8 cellular contexts compared by ENCODE assay signal in genomic region chr18:55588001-55588875, GRCh38. TPM values are rescaled to one million over a fixed set of nuclear protein-coding genes. Genes with fewer than 3 reads are reported as not detected.
DNase-seq lines count a peak whose midpoint lies in the region; ATAC-seq and TF ChIP-seq lines count a peak whose summit lies in the region.

Gene TCF4 (minus strand): TSS chr18:55588192. CDS start chr18:55587116, 1,076 bp downstream.

- WGBS in adipose tissue, 3 donors = 0 to 2% (median 1%) methylated on average over 49 to 67 of the region's 67 CpGs

- H3K9me3 ChIP-seq in CD4-positive, CD25-positive, alpha-beta regulatory T cell (ENCODE audit: control insufficient read depth in 2 of 2, low read length in 2 of 2) = no peaks in the 10 kb centered on the region
- no peaks in the 10 kb centered on the region for H3K9me3 ChIP-seq in neural progenitor cell (ENCODE audit: low read depth)

- no peaks in the 10 kb centered on the region for H3K36me3 ChIP-seq in CD4-positive, CD25-positive, alpha-beta regulatory T cell (ENCODE audit: control insufficient read depth, insufficient read depth, low read length)
- no peaks in the 10 kb centered on the region for H3K36me3 ChIP-seq in neural progenitor cell

- DNase-seq in CD4-positive, CD25-positive, alpha-beta regulatory T cell = peak in 1 of 3 donors; percentile 13
- DNase-seq in HFF-Myc (ENCODE audit: extremely low read depth, low read depth) (peak; percentile 22), NOMO-1 (lab: John Stamatoyannopoulos, UW; ENCODE audit: unreplicated experiment in 2 of 2) (peak; percentile 7 to 26), head of caudate nucleus (peak; percentile 20 to 86 (median 66)), neural progenitor cell (ENCODE audit: low spot score) (peak; percentile 86), epidermal melanocyte (ENCODE audit: insufficient read length, low spot score) (no peak)

- H3K36me3 Mint-ChIP-seq in CD4-positive, CD25-positive, alpha-beta regulatory T cell = no peaks in the 10 kb centered on the region
- peaks cover 9% of the 10 kb centered on the region for H3K36me3 Mint-ChIP-seq in neural progenitor cell

- H3K27ac Mint-ChIP-seq in CD4-positive, CD25-positive, alpha-beta regulatory T cell = peak within 1 kb of the TSS in 1 of 3 donors; percentile 89
- H3K27ac Mint-ChIP-seq in neural progenitor cell = peak within 1 kb of the TSS; percentile 96

- peak within 1 kb of the TSS; percentile 86 for H3K4me2 ChIP-seq in neural progenitor cell

- H3K27ac ChIP-seq in CD4-positive, CD25-positive, alpha-beta regulatory T cell (ENCODE audit: insufficient read depth, low read length, poor library complexity, severe bottlenecking) = no peak within 1 kb of the TSS
- H3K27ac ChIP-seq in adipose tissue (ENCODE audit: low read depth, low read length) (peak within 1 kb of the TSS; percentile 90), neural progenitor cell (peak within 1 kb of the TSS; percentile 85)

- H3K79me2 ChIP-seq in neural progenitor cell (ENCODE audit: low read depth) = peaks cover 62% of the 10 kb centered on the region

- H3K4me3 Mint-ChIP-seq in CD4-positive, CD25-positive, alpha-beta regulatory T cell = peak within 1 kb of the TSS; percentile 1 to 82 (median 76)
- H3K4me3 Mint-ChIP-seq in neural progenitor cell = peak within 1 kb of the TSS; percentile 98

- intact Hi-C loops in head of caudate nucleus (cut with DNase I) = loop anchor here (5.0 to 10.0 kb wide), 4 partner anchors 166 to 353 kb away; no protein-coding TSS in a partner anchor

- H3K4me3 ChIP-seq in CD4-positive, CD25-positive, alpha-beta regulatory T cell (ENCODE audit: low read depth, low read length) = peak within 1 kb of the TSS; percentile 43
- H3K4me3 ChIP-seq in HFF-Myc (replicated peaks; ENCODE audit: low read depth, low read length) (peak within 1 kb of the TSS; percentile 68), neural progenitor cell (peak within 1 kb of the TSS; percentile 90)

- ATAC-seq in CD4-positive, CD25-positive, alpha-beta regulatory T cell (ENCODE audit: low read depth in 2 of 2) = no peak
- no peak for ATAC-seq in HG03175 (IDR thresholded peaks at IDR 0.05; ENCODE audit: unreplicated experiment)

- no peak for TF ChIP-seq CTCF in HFF-Myc (IDR thresholded peaks at IDR 0.05; ENCODE audit: low read depth, low read length, missing control alignments)
- TF ChIP-seq CTCF in neural progenitor cell (IDR thresholded peaks at IDR 0.05) = no peak

- H4K20me1 ChIP-seq in neural progenitor cell (ENCODE audit: low read depth) = no peaks in the 10 kb centered on the region

- H3K4me1 Mint-ChIP-seq in CD4-positive, CD25-positive, alpha-beta regulatory T cell = peaks cover 5 to 30% (median 9%) of the 10 kb centered on the region in 4 donors
- H3K4me1 Mint-ChIP-seq in neural progenitor cell = peaks cover 29% of the 10 kb centered on the region

- H2AFZ ChIP-seq in neural progenitor cell (replicated peaks) = no peak within 1 kb of the TSS

- peaks cover 48% of the 10 kb centered on the region for H3K27me3 Mint-ChIP-seq in CD4-positive, CD25-positive, alpha-beta regulatory T cell
- no peaks in the 10 kb centered on the region for H3K27me3 Mint-ChIP-seq in neural progenitor cell (ENCODE audit: insufficient read depth, low read depth)

- peaks cover 33% of the 10 kb centered on the region for H3F3A ChIP-seq in neural progenitor cell (ENCODE audit: low read depth)

- peaks cover 0 to 7% (median 0%) of the 10 kb centered on the region in 7 donors for H3K9me3 Mint-ChIP-seq in CD4-positive, CD25-positive, alpha-beta regulatory T cell
- no peaks in the 10 kb centered on the region for H3K9me3 Mint-ChIP-seq in neural progenitor cell

- H3K4me1 ChIP-seq in CD4-positive, CD25-positive, alpha-beta regulatory T cell (ENCODE audit: control insufficient read depth, insufficient read depth, low read length, poor library complexity, severe bottlenecking) = peaks cover 5% of the 10 kb centered on the region
- peaks cover 29% of the 10 kb centered on the region for H3K4me1 ChIP-seq in neural progenitor cell

- peaks cover 30% of the 10 kb centered on the region for H3K27me3 ChIP-seq in CD4-positive, CD25-positive, alpha-beta regulatory T cell (ENCODE audit: control insufficient read depth, insufficient read depth, low read length)
- no peaks in the 10 kb centered on the region for H3K27me3 ChIP-seq in neural progenitor cell

- peak within 1 kb of the TSS; percentile 71 for H3K9ac ChIP-seq in neural progenitor cell

RNA-seq across cellular contexts. Expression of gene TCF4, which starts in this region (rescaled TPM):
- 2.4 TPM for total RNA-seq in CD4-positive, CD25-positive, alpha-beta regulatory T cell
- 1 to 10 TPM in 1 of 4 donors, under 1 TPM in 3; 0.06 to 1.1 (median 0.75) TPM for polyA plus RNA-seq in CD4-positive, CD25-positive, alpha-beta regulatory T cell
- 10 to 100 TPM in 2 of 3 donors, 1 to 10 TPM in 1; 6.7 to 36.9 (median 32.6) TPM for polyA plus RNA-seq in adipose tissue
- 111 and 161 TPM in 2 replicates for total RNA-seq in neural progenitor cell (ENCODE audit: low replicate concordance)

Comparison
In these comparisons a context has a peak if more than half of its experiments do, and no peak if none do; other contexts are left out.
1. RNA of gene TCF4 (total RNA-seq): 111 to 161 TPM in neural progenitor cell; 2.4 TPM in CD4-positive, CD25-positive, alpha-beta regulatory T cell (single experiment); every median in the first group is over 10 times any median in the second.
2. Peak in every context shown above with its lines, with median percentiles within 50 percentile points of each other: H3K4me3 ChIP-seq.